8 cellular contexts compared by ENCODE assay signal in the genomic region with DNA sequence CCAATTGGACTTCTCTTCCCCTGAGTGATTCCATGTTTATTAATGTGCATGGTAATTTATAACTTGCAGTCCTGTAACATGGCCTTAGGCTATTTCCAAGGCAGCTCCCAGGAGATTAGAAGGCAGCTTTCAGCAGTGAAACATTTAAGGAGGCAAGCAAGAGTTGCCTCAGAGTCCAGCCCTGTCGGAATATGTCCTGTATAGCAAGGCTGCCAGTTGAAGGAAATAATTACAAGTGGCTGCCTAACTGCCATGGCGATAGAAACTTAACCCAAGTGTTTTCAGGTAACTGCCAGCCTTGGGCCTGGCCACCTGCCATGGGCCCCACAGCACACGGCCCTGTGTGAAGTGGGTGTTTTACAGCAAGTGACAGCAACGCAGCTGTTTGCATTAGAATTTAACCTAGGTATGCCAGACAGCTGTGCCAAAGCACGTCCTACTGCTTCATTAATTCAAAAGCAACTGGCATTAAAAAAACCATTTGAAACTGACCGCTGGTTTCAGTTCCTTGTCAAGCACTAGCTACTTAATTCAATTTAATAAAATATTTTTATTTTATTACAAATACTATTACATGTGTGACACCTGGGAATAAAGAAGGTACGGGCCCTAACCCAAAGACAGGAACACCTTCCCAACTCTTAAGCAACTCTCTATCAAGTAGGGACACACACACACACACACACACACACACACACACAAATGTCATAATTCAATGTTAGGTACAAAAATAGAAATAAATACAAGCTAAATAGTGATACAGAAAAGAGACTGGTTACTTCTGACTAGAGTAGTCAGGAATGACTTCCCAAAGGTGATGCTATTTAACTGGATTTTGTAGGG.
DNase-seq lines count a peak whose midpoint lies in the region; ATAC-seq, FAIRE-seq and TF ChIP-seq lines count a peak whose summit lies in the region.

No MANE protein-coding gene starts in this region.

- no peak for FAIRE-seq in astrocyte (lab: Jason Lieb, UNC)

- H3K9me3 Mint-ChIP-seq in astrocyte (ENCODE audit: unreplicated experiment), result no peaks in the 10 kb centered on the region

- no peak overlapping the region for H3K4me3 Mint-ChIP-seq in astrocyte (ENCODE audit: unreplicated experiment)

- H3K36me3 ChIP-seq in astrocyte (ENCODE audit: insufficient read depth, low read length) (no peaks in the 10 kb centered on the region), psoas muscle (ENCODE audit: insufficient read depth in 1 of 2, low read depth in 1 of 2) (no peaks in the 10 kb centered on the region)

- H3K4me3 ChIP-seq in HL-60 (replicated peaks; ENCODE audit: insufficient read depth, low read length) (no peak overlapping the region), astrocyte (ENCODE audit: insufficient read depth, low read depth, low read length) (no peak overlapping the region), psoas muscle (peak overlapping the region; percentile 32)

- intact Hi-C loops in psoas muscle (cut with DNase I), result loop anchor here (1.0 to 10.0 kb wide), 4 partner anchors 73 to 283 kb away; a partner anchor contains a TSS

- ATAC-seq in GM18909 (IDR thresholded peaks at IDR 0.05; ENCODE audit: poor library complexity, unreplicated experiment) (peak; percentile 89), psoas muscle (peak; percentile 68 to 89 (median 79)), GM19397 (IDR thresholded peaks at IDR 0.05; ENCODE audit: unreplicated experiment) (no peak)

- no peak overlapping the region for H3K4me2 ChIP-seq in astrocyte (ENCODE audit: low read length)

- H2AFZ ChIP-seq in astrocyte (ENCODE audit: low read depth, low read length), result peak overlapping the region; percentile 15

- H3K27me3 ChIP-seq in HL-60 (ENCODE audit: insufficient read depth, poor library complexity, severe bottlenecking) (no peaks in the 10 kb centered on the region), astrocyte (ENCODE audit: insufficient read depth, low read length) (no peaks in the 10 kb centered on the region), psoas muscle (ENCODE audit: insufficient read depth in 3 of 3, low read length in 2 of 3) (no peaks in the 10 kb centered on the region)

- no peaks in the 10 kb centered on the region for H3K27me3 Mint-ChIP-seq in astrocyte (ENCODE audit: low read depth, unreplicated experiment)

- H3K9ac ChIP-seq in astrocyte (ENCODE audit: low read length), result no peak overlapping the region

- H3K4me1 Mint-ChIP-seq in astrocyte (ENCODE audit: low read depth, unreplicated experiment), result peaks cover 4% of the 10 kb centered on the region

- H3K27ac ChIP-seq in HL-60 (replicated peaks) (peak overlapping the region; percentile 45), astrocyte (ENCODE audit: low read depth, low read length) (no peak overlapping the region), psoas muscle (peak overlapping the region; percentile 92)

- no peaks in the 10 kb centered on the region for H4K20me1 ChIP-seq in astrocyte (ENCODE audit: insufficient read depth, low read length)

- 21 to 27% (median 22%) methylated on average over 7 of the region's 7 CpGs for WGBS in psoas muscle, 3 donors

- no peaks in the 10 kb centered on the region for H3K4me1 ChIP-seq in astrocyte (ENCODE audit: insufficient read depth, low read length)
- H3K4me1 ChIP-seq in psoas muscle, result peaks cover 29% of the 10 kb centered on the region

- no peak for DNase-seq in HL-60 (ENCODE audit: low read depth in 1 of 2, low spot score in 1 of 2)
- DNase-seq in astrocyte (ENCODE audit: low read depth), result no peak
- peak; percentile 12 to 64 for DNase-seq in psoas muscle
- no peak for DNase-seq in stimulated activated CD4-positive, alpha-beta T cell treated with anti-CD3 and anti-CD28 coated beads, Interleukin-4, amount 100 ng/mL, for 1 hour
- DNase-seq in central memory CD4-positive, alpha-beta T cell, result no peak
- DNase-seq in NOMO-1 treated with dmso at 0.1 percent for 144 hours (lab: John Stamatoyannopoulos, UW; ENCODE audit: unreplicated experiment), result no peak

- no peaks in the 10 kb centered on the region for H3K79me2 ChIP-seq in astrocyte (ENCODE audit: insufficient read depth, low read length)

- H3K27ac Mint-ChIP-seq in astrocyte (ENCODE audit: unreplicated experiment), result no peak overlapping the region

- TF ChIP-seq CTCF in HL-60 (IDR thresholded peaks at IDR 0.05; ENCODE audit: insufficient read depth, low read length) (no peak), astrocyte (IDR thresholded peaks at IDR 0.05; ENCODE audit: insufficient read depth, low read depth, low read length) (no peak), psoas muscle (IDR thresholded peaks at IDR 0.05) (no peak)

- H3K36me3 Mint-ChIP-seq in astrocyte (ENCODE audit: low read depth, unreplicated experiment), result no peaks in the 10 kb centered on the region

- H3K9me3 ChIP-seq in astrocyte (ENCODE audit: insufficient read depth, low read depth, low read length) (no peaks in the 10 kb centered on the region), psoas muscle (no peaks in the 10 kb centered on the region)

Comparison
In these comparisons a context has a peak if more than half of its experiments do, and no peak if none do; other contexts are left out.
1. DNase-seq: peak in psoas muscle (2 of 2); none in HL-60 (0 of 2), astrocyte (single experiment), stimulated activated CD4-positive, alpha-beta T cell treated with anti-CD3 and anti-CD28 coated beads, Interleukin-4, amount 100 ng/mL, for 1 hour (single experiment), central memory CD4-positive, alpha-beta T cell (single experiment) and NOMO-1 treated with dmso at 0.1 percent for 144 hours (single experiment).